In genomic region chr3:188533172-188533571, GRCh38 we compare ENCODE assay signal across 23 cellular contexts.
DNase-seq lines count a peak whose midpoint lies in the region; ATAC-seq and TF ChIP-seq lines count a peak whose summit lies in the region.
"Had no signal": no experiment of that assay in that cellular context is flagged by ENCODE, and none has a peak within 500 bp of the region (broad histone marks: within the 10 kb centered on the region; RNA-seq: fewer than 3 reads in every experiment).

No MANE protein-coding gene starts in this region.

- no peak for ATAC-seq in RWPE2 (ENCODE audit: low read depth)
- ATAC-seq in esophagus mucosa, result peak; percentile 29
- ATAC-seq: CD8-positive, alpha-beta T cell; K562 had no signal

- H3K27ac ChIP-seq in GM23248 (no peak overlapping the region), RWPE2 (ENCODE audit: poor library complexity, severe bottlenecking) (peak overlapping the region; percentile 53)
- H3K27ac ChIP-seq: C4-2B had no signal

- H2AFZ ChIP-seq in GM23248, result no peak overlapping the region

- H3K36me3 ChIP-seq in GM23248 (ENCODE audit: low read depth) (peaks cover 2% of the 10 kb centered on the region; the same call in 1 of the 2 replicates), RWPE2 (ENCODE audit: low read depth) (peaks cover 13% of the 10 kb centered on the region; the same call in 1 of the 2 replicates), skeletal muscle satellite cell (ENCODE audit: insufficient read depth, low read length) (no peaks in the 10 kb centered on the region)
- H3K36me3 ChIP-seq: HAP-1 had no signal

- H3K9me2 ChIP-seq in GM23248 (ENCODE audit: insufficient read depth), result no peaks in the 10 kb centered on the region

- H3K4me2 ChIP-seq in GM23248 (ENCODE audit: unreplicated experiment) (peak overlapping the region; percentile 55), skeletal muscle satellite cell (ENCODE audit: low read length) (peak overlapping the region; percentile 25)

- H3K4me3 ChIP-seq in GM23248, result no peak overlapping the region
- no peak overlapping the region for H3K4me3 ChIP-seq in RWPE2 (ENCODE audit: severe bottlenecking)
- no peak overlapping the region for H3K4me3 ChIP-seq in skeletal muscle satellite cell (ENCODE audit: low read length)
- H3K4me3 ChIP-seq: HAP-1, K562 had no signal

- H4K20me1 ChIP-seq in GM23248 (ENCODE audit: insufficient read depth), result 0 out of 2 replicates have a peak, but pooled peaks cover 3% of the 10 kb centered on the region

- in situ Hi-C loops in GM23248 (cut with MboI), result no loop called here

- H3K79me2 ChIP-seq in GM23248 (ENCODE audit: insufficient read depth), result peaks cover 52% of the 10 kb centered on the region

- H3F3A ChIP-seq in GM23248 (ENCODE audit: insufficient read depth), result peaks cover 17% of the 10 kb centered on the region

- WGBS in GM23248 (ENCODE audit: low coverage in 1 of 2, low lambda C conversion rate in 2 of 2, missing lambda C conversion rate in 2 of 2), 2 experiments, result 89 to 94% methylated on average over 1 of the region's 1 CpG

- H3K27me3 ChIP-seq in GM23248 (replicated peaks; ENCODE audit: insufficient read depth) (no peaks in the 10 kb centered on the region), RWPE2 (ENCODE audit: insufficient read depth, poor library complexity, severe bottlenecking) (no peaks in the 10 kb centered on the region), skeletal muscle satellite cell (ENCODE audit: control insufficient read depth, insufficient read depth, low read length) (no peaks in the 10 kb centered on the region)

- DNase-seq in GM23248, result no peak
- no peak for DNase-seq in RWPE2 (ENCODE audit: low spot score)
- no peak for DNase-seq in glomerular visceral epithelial cell (ENCODE audit: extremely low spot score)
- no peak for DNase-seq in NCI-H2196 treated with DMSO at 0.1 percent for 48 hours (lab: John Stamatoyannopoulos, UW; ENCODE audit: unreplicated experiment)
- DNase-seq in inferior parietal cortex (ENCODE audit: extremely low spot score), result no peak
- DNase-seq in foreskin melanocyte, result no peak
- DNase-seq: CD8-positive, alpha-beta T cell; DMS 273 treated with DMSO at 0.1 percent for 48 hours; Kasumi-1; MV-4-11; NCI-H1105; NCI-H1436 treated with DMSO at 0.1 percent for 48 hours; NCI-H187 treated with DMSO at 0.1 percent for 48 hours; NCI-H2171 treated with DMSO at 0.1 percent for 48 hours; NCI-H524; NCI-H748 treated with DMSO at 0.1 percent for 48 hours; NK-92 treated with Interleukin-12 subunit alpha and Interleukin-12 subunit beta, amount 100 ng/mL, for 24 hours; Right ventricle myocardium superior had no signal

- H3K9me3 ChIP-seq in GM23248 (ENCODE audit: low read depth) (no peaks in the 10 kb centered on the region), RWPE2 (ENCODE audit: severe bottlenecking) (no peaks in the 10 kb centered on the region), skeletal muscle satellite cell (replicated peaks; ENCODE audit: low read length) (no peaks in the 10 kb centered on the region)
- H3K9me3 ChIP-seq: HAP-1 had no signal

- H3K9ac ChIP-seq in GM23248 (no peak overlapping the region), skeletal muscle satellite cell (ENCODE audit: low read depth, low read length) (peak overlapping the region; percentile 5)

- H3K4me1 ChIP-seq in GM23248 (ENCODE audit: insufficient read depth), result peaks cover 59% of the 10 kb centered on the region
- peaks cover 66% of the 10 kb centered on the region for H3K4me1 ChIP-seq in RWPE2 (ENCODE audit: insufficient read depth, poor library complexity, severe bottlenecking)
- H3K4me1 ChIP-seq in skeletal muscle satellite cell (ENCODE audit: control insufficient read depth, insufficient read depth, low read length), result peaks cover 43% of the 10 kb centered on the region
- H3K4me1 ChIP-seq: HAP-1 had no signal

- no peak for TF ChIP-seq CTCF in RWPE2 (IDR thresholded peaks at IDR 0.05; ENCODE audit: poor library complexity, severe bottlenecking)
